In the genomic region with DNA sequence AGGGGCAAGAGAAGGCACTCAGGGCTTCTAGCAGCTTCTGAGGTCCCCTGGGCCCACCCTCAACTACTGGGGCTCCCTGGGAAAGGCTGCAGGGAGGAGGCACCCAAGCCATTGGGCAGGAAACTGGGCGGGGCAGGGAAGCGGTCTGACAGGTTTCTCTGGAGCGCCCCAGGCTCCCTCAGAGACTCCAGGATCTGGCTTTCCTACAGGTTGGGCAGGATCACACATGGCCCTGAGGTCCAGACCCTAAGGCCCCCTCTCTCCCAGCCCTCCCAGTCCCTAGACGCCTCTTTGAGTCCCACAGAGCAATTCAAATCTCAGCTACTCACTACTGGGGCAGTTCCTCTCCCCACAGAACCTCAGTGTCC, we compare ENCODE assay signal across 1 cellular context.
TF ChIP-seq lines count a peak whose summit lies in the region.

No MANE protein-coding gene starts in this region.

TF ChIP-seq in HepG2, 621 proteins besides CTCF, POLR2A, EP300 and RAD21:
- TF ChIP-seq MTF2 (CRISPR knock-in tag; IDR thresholded peaks at IDR 0.05; ENCODE audit: borderline replicate concordance) (no peak), ZNF737 (CRISPR knock-in tag; IDR thresholded peaks at IDR 0.05; ENCODE audit: borderline replicate concordance) (0 out of 2 replicates have a peak, but pooled peaks have one; percentile 8), RNF219 (CRISPR knock-in tag; IDR thresholded peaks at IDR 0.05) (no peak), ZNF317 (CRISPR knock-in tag; IDR thresholded peaks at IDR 0.05) (0 out of 2 replicates have a peak, but pooled peaks have one; percentile 38), IRF2 (CRISPR knock-in tag; IDR thresholded peaks at IDR 0.05) (no peak), ZSCAN30 (CRISPR knock-in tag; IDR thresholded peaks at IDR 0.05) (no peak), MAF1 (CRISPR knock-in tag; IDR thresholded peaks at IDR 0.05; ENCODE audit: borderline replicate concordance) (no peak), ZNF83 (CRISPR knock-in tag; IDR thresholded peaks at IDR 0.05; ENCODE audit: borderline replicate concordance) (0 out of 2 replicates have a peak, but pooled peaks have one; percentile 4), ZNF333 (CRISPR knock-in tag; IDR thresholded peaks at IDR 0.05; ENCODE audit: borderline replicate concordance) (peak; percentile 46; the same call in 1 of the 2 replicates), RBM39 (IDR thresholded peaks at IDR 0.05; ENCODE audit: low read depth, low read length, poor library complexity, severe bottlenecking) (peak; percentile 14), SRSF1 (optimal IDR thresholded peaks at IDR 0.05; ENCODE audit: low read depth, low read length) (peak; percentile 24), ZNF577 (CRISPR knock-in tag; IDR thresholded peaks at IDR 0.05; ENCODE audit: borderline replicate concordance, low read depth) (no peak), ZNF576 (CRISPR knock-in tag; IDR thresholded peaks at IDR 0.05) (0 out of 2 replicates have a peak, but pooled peaks have one; percentile 7), ZNF891 (CRISPR knock-in tag; IDR thresholded peaks at IDR 0.05) (peak; percentile 54; the same call in 1 of the 2 replicates), CREM (IDR thresholded peaks at IDR 0.05) (no peak), CREM (CRISPR knock-in tag; IDR thresholded peaks at IDR 0.05) (no peak), MAFK (conservative IDR thresholded peaks at IDR 0.05 in 1 of 2, IDR thresholded peaks at IDR 0.05 in 1 of 2; ENCODE audit: low read length in 2 of 2) (no peak), ZNF512B (CRISPR knock-in tag; IDR thresholded peaks at IDR 0.05; ENCODE audit: borderline replicate concordance) (no peak), BRCA1 (CRISPR knock-in tag; IDR thresholded peaks at IDR 0.05) (no peak), ZNF883 (CRISPR knock-in tag; IDR thresholded peaks at IDR 0.05; ENCODE audit: not compliant biosample characterization) (no peak), ZNF75D (CRISPR knock-in tag; IDR thresholded peaks at IDR 0.05; ENCODE audit: borderline replicate concordance) (no peak), ZNF629 (CRISPR knock-in tag; conservative IDR thresholded peaks at IDR 0.05) (no peak), ZC3H13 (CRISPR knock-in tag; IDR thresholded peaks at IDR 0.05) (no peak), ZNF275 (CRISPR knock-in tag; IDR thresholded peaks at IDR 0.05; ENCODE audit: borderline replicate concordance) (0 out of 2 replicates have a peak, but pooled peaks have one; percentile 72)
- TF ChIP-seq, protein P1, sequence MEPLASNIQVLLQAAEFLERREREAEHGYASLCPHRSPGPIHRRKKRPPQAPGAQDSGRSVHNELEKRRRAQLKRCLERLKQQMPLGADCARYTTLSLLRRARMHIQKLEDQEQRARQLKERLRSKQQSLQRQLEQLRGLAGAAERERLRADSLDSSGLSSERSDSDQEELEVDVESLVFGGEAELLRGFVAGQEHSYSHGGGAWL (CRISPR knock-in tag; IDR thresholded peaks at IDR 0.05), result 0 out of 2 replicates have a peak, but pooled peaks have one; percentile 1
- TF ChIP-seq, protein P2, sequence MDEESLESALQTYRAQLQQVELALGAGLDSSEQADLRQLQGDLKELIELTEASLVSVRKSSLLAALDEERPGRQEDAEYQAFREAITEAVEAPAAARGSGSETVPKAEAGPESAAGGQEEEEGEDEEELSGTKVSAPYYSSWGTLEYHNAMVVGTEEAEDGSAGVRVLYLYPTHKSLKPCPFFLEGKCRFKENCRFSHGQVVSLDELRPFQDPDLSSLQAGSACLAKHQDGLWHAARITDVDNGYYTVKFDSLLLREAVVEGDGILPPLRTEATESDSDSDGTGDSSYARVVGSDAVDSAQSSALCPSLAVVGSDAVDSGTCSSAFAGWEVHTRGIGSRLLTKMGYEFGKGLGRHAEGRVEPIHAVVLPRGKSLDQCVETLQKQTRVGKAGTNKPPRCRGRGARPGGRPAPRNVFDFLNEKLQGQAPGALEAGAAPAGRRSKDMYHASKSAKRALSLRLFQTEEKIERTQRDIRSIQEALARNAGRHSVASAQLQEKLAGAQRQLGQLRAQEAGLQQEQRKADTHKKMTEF (CRISPR knock-in tag; IDR thresholded peaks at IDR 0.05), result no peak
- TF ChIP-seq, protein P3, sequence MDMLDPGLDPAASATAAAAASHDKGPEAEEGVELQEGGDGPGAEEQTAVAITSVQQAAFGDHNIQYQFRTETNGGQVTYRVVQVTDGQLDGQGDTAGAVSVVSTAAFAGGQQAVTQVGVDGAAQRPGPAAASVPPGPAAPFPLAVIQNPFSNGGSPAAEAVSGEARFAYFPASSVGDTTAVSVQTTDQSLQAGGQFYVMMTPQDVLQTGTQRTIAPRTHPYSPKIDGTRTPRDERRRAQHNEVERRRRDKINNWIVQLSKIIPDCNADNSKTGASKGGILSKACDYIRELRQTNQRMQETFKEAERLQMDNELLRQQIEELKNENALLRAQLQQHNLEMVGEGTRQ (IDR thresholded peaks at IDR 0.05; ENCODE audit: low read depth, low read length), result no peak
- TF ChIP-seq, protein P3 (CRISPR knock-in tag; IDR thresholded peaks at IDR 0.05; ENCODE audit: borderline replicate concordance), result peak; percentile 1; the same call in 1 of the 2 replicates
